26 cellular contexts compared by ENCODE assay signal in the genomic region with DNA sequence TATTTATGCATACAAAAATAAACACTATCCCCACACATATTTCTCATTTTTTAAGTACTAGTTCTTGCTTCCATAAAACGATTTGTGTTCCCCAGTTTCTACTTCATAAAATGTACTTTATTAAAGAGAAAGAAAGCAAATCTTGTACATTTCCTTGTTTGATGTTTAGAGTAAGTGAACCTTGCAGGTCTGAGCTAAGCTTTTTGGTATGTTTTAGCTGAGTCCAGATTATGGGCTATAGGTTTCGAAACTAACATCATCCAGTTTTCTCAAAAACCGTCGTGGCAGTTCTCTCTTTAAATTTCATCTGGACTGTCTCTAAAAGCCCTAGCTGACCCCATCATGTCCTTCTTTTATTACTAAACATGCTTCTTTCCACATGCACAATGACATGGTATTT.
DNase-seq lines count a peak whose midpoint lies in the region; ATAC-seq, FAIRE-seq and TF ChIP-seq lines count a peak whose summit lies in the region.
"Had no signal": no experiment of that assay in that cellular context is flagged by ENCODE, and none has a peak within 500 bp of the region (broad histone marks: within the 10 kb centered on the region; RNA-seq: fewer than 3 reads in every experiment).

No MANE protein-coding gene starts in this region.

- H4K20me1 ChIP-seq in keratinocyte (ENCODE audit: control insufficient read depth, extremely low read depth, insufficient read depth, low read length) = no peaks in the 10 kb centered on the region

- POLR2A ChIA-PET in MCF 10A (lab: Yijun Ruan, JAX) = interaction anchor here (1.1 kb wide), 1 partner anchor 13 kb away, joined by 4 read pairs; no protein-coding TSS in a partner anchor

- no peak overlapping the region for H3K27ac ChIP-seq in keratinocyte (ENCODE audit: control insufficient read depth, insufficient read depth, low read length)
- peak overlapping the region; percentile 35 to 53 for H3K27ac ChIP-seq in thoracic aorta
- no peak overlapping the region for H3K27ac ChIP-seq in vagina
- H3K27ac ChIP-seq: 22Rv1, colonic mucosa, ovary had no signal

- H3K9me3 Mint-ChIP-seq in MCF 10A (ENCODE audit: unreplicated experiment) = no peaks in the 10 kb centered on the region
- H3K9me3 Mint-ChIP-seq: activated naive CD4-positive, alpha-beta T cell treated with anti-CD3 and anti-CD28 coated beads, Interleukin-2, amount 10 ng/mL, durations not matched to agents 7 days and 5 days had no signal

- no peaks in the 10 kb centered on the region for H3K27me3 ChIP-seq in keratinocyte (ENCODE audit: control insufficient read depth, extremely low read depth, insufficient read depth, low read length)
- no peaks in the 10 kb centered on the region for H3K27me3 ChIP-seq in thoracic aorta (replicated peaks; ENCODE audit: insufficient read depth)
- no peaks in the 10 kb centered on the region for H3K27me3 ChIP-seq in vagina
- H3K27me3 ChIP-seq: colonic mucosa, ovary, sigmoid colon, upper lobe of left lung had no signal

- no peaks in the 10 kb centered on the region for H3K9me3 ChIP-seq in keratinocyte (ENCODE audit: control insufficient read depth, low read depth, low read length)
- H3K9me3 ChIP-seq in thoracic aorta = no peaks in the 10 kb centered on the region
- no peaks in the 10 kb centered on the region for H3K9me3 ChIP-seq in vagina
- H3K9me3 ChIP-seq: colonic mucosa, ovary, sigmoid colon, upper lobe of left lung had no signal

- H3K36me3 Mint-ChIP-seq in MCF 10A (ENCODE audit: insufficient read depth, unreplicated experiment) = no peaks in the 10 kb centered on the region
- H3K36me3 Mint-ChIP-seq: activated naive CD4-positive, alpha-beta T cell treated with anti-CD3 and anti-CD28 coated beads, Interleukin-2, amount 10 ng/mL, durations not matched to agents 7 days and 5 days; naive thymus-derived CD4-positive, alpha-beta T cell; stimulated activated effector memory CD8-positive, alpha-beta T cell treated with anti-CD3 and anti-CD28 coated beads, Interleukin-12 subunit alpha, Interleukin-12 subunit beta, amount 100 ng/mL, for 72 hours had no signal

- peak overlapping the region; percentile 63 for H3K27ac Mint-ChIP-seq in MCF 10A (ENCODE audit: low read depth, unreplicated experiment)
- H3K27ac Mint-ChIP-seq: activated CD8-positive, alpha-beta T cell treated with anti-CD3 and anti-CD28 coated beads, Interleukin-2, amount 10 ng/mL, durations not matched to agents 7 days and 5 days; activated naive CD4-positive, alpha-beta T cell treated with anti-CD3 and anti-CD28 coated beads, Interleukin-2, amount 10 ng/mL, durations not matched to agents 7 days and 5 days; activated T-cell treated with anti-CD3 and anti-CD28 coated beads, Interleukin-2, amount 50 U/mL, for 24 hours; naive thymus-derived CD4-positive, alpha-beta T cell; stimulated activated effector memory CD8-positive, alpha-beta T cell treated with anti-CD3 and anti-CD28 coated beads, Interleukin-12 subunit alpha, Interleukin-12 subunit beta, amount 100 ng/mL, for 72 hours had no signal

- no peaks in the 10 kb centered on the region for H3K9me1 ChIP-seq in keratinocyte (ENCODE audit: control insufficient read depth, extremely low read depth, insufficient read depth, low read length)

- BruUV-seq in MCF 10A (replicated peaks; lab: Mats Ljungman, UMichigan) = no TSS peak

- H3K36me3 ChIP-seq in keratinocyte (ENCODE audit: control insufficient read depth in 2 of 2, extremely low read depth in 1 of 2, insufficient read depth in 2 of 2, low read length in 2 of 2) (no peaks in the 10 kb centered on the region), thoracic aorta (no peaks in the 10 kb centered on the region), vagina (no peaks in the 10 kb centered on the region)
- H3K36me3 ChIP-seq: colonic mucosa, ovary, sigmoid colon, upper lobe of left lung had no signal

- FAIRE-seq in keratinocyte (lab: Jason Lieb, UNC) = no peak
- FAIRE-seq: endometrium, H54, K562 had no signal

- H3K4me1 ChIP-seq in keratinocyte (ENCODE audit: control insufficient read depth, extremely low read depth, insufficient read depth, low read length) (no peaks in the 10 kb centered on the region), thoracic aorta (ENCODE audit: control insufficient read depth in 1 of 2, low read depth in 2 of 2) (peaks cover 4 to 52% of the 10 kb centered on the region in 2 donors), vagina (peaks cover 5% of the 10 kb centered on the region)
- H3K4me1 ChIP-seq: colonic mucosa had no signal

- peak overlapping the region; percentile 27 for H2AFZ ChIP-seq in keratinocyte (ENCODE audit: control insufficient read depth, low read length)

- DNase-seq in DMS153 treated with DMSO at 0.1 percent for 48 hours (lab: John Stamatoyannopoulos, UW; ENCODE audit: unreplicated experiment) = peak; percentile 78
- DNase-seq in DMS153 (lab: John Stamatoyannopoulos, UW) = no peak
- DNase-seq in MCF 10A (ENCODE audit: unreplicated experiment) = no peak
- no peak for DNase-seq in keratinocyte (ENCODE audit: low read depth, low spot score)
- no peak for DNase-seq in thoracic aorta (ENCODE audit: low spot score)
- no peak for DNase-seq in mesenteric fat pad (ENCODE audit: low spot score)
- DNase-seq in vagina (ENCODE audit: extremely low spot score in 2 of 2) = no peak
- no peak for DNase-seq in NCI-H1417 treated with DMSO at 0.1 percent for 48 hours (lab: John Stamatoyannopoulos, UW)
- DNase-seq: activated CD8-positive, alpha-beta T cell treated with anti-CD3 and anti-CD28 coated beads, Interleukin-2, amount 10 ng/mL, durations not matched to agents 7 days and 5 days; activated naive CD4-positive, alpha-beta T cell treated with anti-CD3 and anti-CD28 coated beads, Interleukin-2, amount 10 ng/mL, durations not matched to agents 7 days and 5 days; activated T-cell treated with anti-CD3 and anti-CD28 coated beads, Interleukin-2, amount 50 U/mL, for 24 hours; colonic mucosa; DND-41; islet precursor cell; naive thymus-derived CD4-positive, alpha-beta T cell; NCI-H187 treated with DMSO at 0.1 percent for 48 hours; ovary; sigmoid colon; SW 1271; upper lobe of left lung had no signal

- peaks cover 20% of the 10 kb centered on the region for H3K4me1 Mint-ChIP-seq in MCF 10A (ENCODE audit: insufficient read depth, unreplicated experiment)
- H3K4me1 Mint-ChIP-seq: activated naive CD4-positive, alpha-beta T cell treated with anti-CD3 and anti-CD28 coated beads, Interleukin-2, amount 10 ng/mL, durations not matched to agents 7 days and 5 days; naive thymus-derived CD4-positive, alpha-beta T cell; stimulated activated effector memory CD8-positive, alpha-beta T cell treated with anti-CD3 and anti-CD28 coated beads, Interleukin-12 subunit alpha, Interleukin-12 subunit beta, amount 100 ng/mL, for 72 hours had no signal

- ATAC-seq in thoracic aorta (ENCODE audit: insufficient number of reproducible peaks, low FRiP score, low read depth) = no peak
- ATAC-seq: activated CD4-positive, CD25-positive, alpha-beta regulatory T cell treated with anti-CD3 and anti-CD28 coated beads, Interleukin-2, amount 50 U/mL, for 24 hours; activated CD8-positive, alpha-beta T cell treated with anti-CD3 and anti-CD28 coated beads, Interleukin-2, amount 10 ng/mL, durations not matched to agents 7 days and 5 days; K562; naive thymus-derived CD4-positive, alpha-beta T cell; stimulated activated effector memory CD8-positive, alpha-beta T cell treated with anti-CD3 and anti-CD28 coated beads, Interleukin-12 subunit alpha, Interleukin-12 subunit beta, amount 100 ng/mL, for 72 hours had no signal

- CTCF ChIA-PET in MCF 10A (lab: Yijun Ruan, JAX) = interaction anchor here (0.8 to 6.0 kb wide), 4 partner anchors 8 to 910 kb away, joined by 3 to 50 read pairs (median 4); no protein-coding TSS in a partner anchor

- no peak overlapping the region for H3K4me3 Mint-ChIP-seq in MCF 10A (ENCODE audit: unreplicated experiment)
- H3K4me3 Mint-ChIP-seq: activated CD8-positive, alpha-beta T cell treated with anti-CD3 and anti-CD28 coated beads, Interleukin-2, amount 10 ng/mL, durations not matched to agents 7 days and 5 days; activated naive CD4-positive, alpha-beta T cell treated with anti-CD3 and anti-CD28 coated beads, Interleukin-2, amount 10 ng/mL, durations not matched to agents 7 days and 5 days; activated T-cell treated with anti-CD3 and anti-CD28 coated beads, Interleukin-2, amount 50 U/mL, for 24 hours; naive thymus-derived CD4-positive, alpha-beta T cell; stimulated activated effector memory CD8-positive, alpha-beta T cell treated with anti-CD3 and anti-CD28 coated beads, Interleukin-12 subunit alpha, Interleukin-12 subunit beta, amount 100 ng/mL, for 72 hours had no signal

- H3K27me3 Mint-ChIP-seq in MCF 10A (ENCODE audit: insufficient read depth, unreplicated experiment) = no peaks in the 10 kb centered on the region
- H3K27me3 Mint-ChIP-seq: activated naive CD4-positive, alpha-beta T cell treated with anti-CD3 and anti-CD28 coated beads, Interleukin-2, amount 10 ng/mL, durations not matched to agents 7 days and 5 days; activated T-cell treated with anti-CD3 and anti-CD28 coated beads, Interleukin-2, amount 50 U/mL, for 24 hours; naive thymus-derived CD4-positive, alpha-beta T cell had no signal

- dilution Hi-C loops in keratinocyte (cut with MboI; ENCODE audit: extremely low pct_ligation_motif_present, low sequenced_read_pairs) = no loop called here

- peak overlapping the region; percentile 42 for H3K4me2 ChIP-seq in keratinocyte (ENCODE audit: control insufficient read depth, extremely low read depth, insufficient read depth, low read depth, low read length)

- H3K79me2 ChIP-seq in keratinocyte (ENCODE audit: control insufficient read depth, insufficient read depth, low read length) = no peaks in the 10 kb centered on the region

- H3K4me3 ChIP-seq in keratinocyte (ENCODE audit: control insufficient read depth in 2 of 3, extremely low read depth in 1 of 3, insufficient read depth in 2 of 3, low read depth in 1 of 3, low read length in 3 of 3) = no peak overlapping the region
- peak overlapping the region; percentile 63 for H3K4me3 ChIP-seq in thoracic aorta
- H3K4me3 ChIP-seq in vagina = no peak overlapping the region
- H3K4me3 ChIP-seq: colonic mucosa, K562, ovary, sigmoid colon, upper lobe of left lung had no signal

- TF ChIP-seq POLR2A in vagina (IDR thresholded peaks at IDR 0.05) = no peak

- H3K9ac ChIP-seq in keratinocyte (ENCODE audit: control insufficient read depth, extremely low read depth, insufficient read depth, low read length) = no peak overlapping the region

- TF ChIP-seq CTCF in MCF 10A (IDR thresholded peaks at IDR 0.05; ENCODE audit: unreplicated experiment) (no peak), keratinocyte (optimal IDR thresholded peaks at IDR 0.05 in 1 of 3, IDR thresholded peaks at IDR 0.05 in 1 of 3, conservative IDR thresholded peaks at IDR 0.05 in 1 of 3; ENCODE audit: extremely low read depth in 1 of 3, insufficient read depth in 2 of 3, low read length in 3 of 3) (no peak), thoracic aorta (IDR thresholded peaks at IDR 0.05) (no peak), vagina (IDR thresholded peaks at IDR 0.05) (no peak)

- intact Hi-C loops in MCF 10A (cut with micrococcal nuclease) (loop anchor here (5.0 to 10.0 kb wide), 2 partner anchors 650 to 878 kb away; no protein-coding TSS in a partner anchor), vagina (cut with DNase I) (loop anchor here (10.0 kb wide), 1 partner anchor 900 kb away; no protein-coding TSS in a partner anchor)

Comparison
In these comparisons a context has a peak if more than half of its experiments do, and no peak if none do; other contexts are left out.
1. H3K27ac ChIP-seq: peak in thoracic aorta (2 of 2); none in keratinocyte (single experiment) and vagina (single experiment).